1 cellular context compared by ENCODE assay signal in the genomic region with DNA sequence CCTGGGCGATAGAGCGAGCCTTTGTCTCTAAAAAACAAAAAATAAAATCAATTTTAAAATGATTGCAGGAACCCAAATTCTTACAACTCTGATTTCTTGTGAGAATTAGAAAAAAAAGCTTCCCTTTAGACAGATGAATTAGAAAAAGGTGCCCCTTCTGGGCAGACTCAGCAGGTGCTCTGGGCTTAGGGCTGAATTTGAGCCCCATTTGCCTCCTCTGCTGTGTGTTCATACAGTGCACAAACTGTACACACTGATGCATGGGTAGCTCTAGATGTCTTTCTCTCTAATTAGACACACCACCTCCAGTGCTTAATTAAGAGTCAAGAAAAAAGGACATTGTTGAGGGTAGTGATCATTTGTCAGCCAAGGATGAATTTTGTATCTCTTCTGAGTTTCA.
TF ChIP-seq lines count a peak whose summit lies in the region.

No MANE protein-coding gene starts in this region.

TF ChIP-seq in HepG2, 621 proteins besides CTCF, POLR2A, EP300 and RAD21:
- TF ChIP-seq ZFY (CRISPR knock-in tag; IDR thresholded peaks at IDR 0.05) (no peak), RBM39 (IDR thresholded peaks at IDR 0.05; ENCODE audit: low read depth, low read length, poor library complexity, severe bottlenecking) (no peak), ZNF558 (CRISPR knock-in tag; IDR thresholded peaks at IDR 0.05; ENCODE audit: borderline replicate concordance) (no peak), JUND (CRISPR knock-in tag; IDR thresholded peaks at IDR 0.05) (no peak), ZNF501 (CRISPR knock-in tag; IDR thresholded peaks at IDR 0.05) (no peak), KLF16 (CRISPR knock-in tag; IDR thresholded peaks at IDR 0.05) (no peak), NFATC3 (CRISPR knock-in tag; IDR thresholded peaks at IDR 0.05) (no peak), CBFB (CRISPR knock-in tag; IDR thresholded peaks at IDR 0.05) (no peak), ATRX (CRISPR knock-in tag; IDR thresholded peaks at IDR 0.05; ENCODE audit: borderline replicate concordance) (no peak), ZNF607 (CRISPR knock-in tag; IDR thresholded peaks at IDR 0.05; ENCODE audit: borderline replicate concordance) (no peak), NFIC (IDR thresholded peaks at IDR 0.05; ENCODE audit: low read length) (no peak), MAF1 (CRISPR knock-in tag; IDR thresholded peaks at IDR 0.05; ENCODE audit: borderline replicate concordance) (no peak), TBP (CRISPR knock-in tag; IDR thresholded peaks at IDR 0.05) (no peak)
- TF ChIP-seq, protein P1, sequence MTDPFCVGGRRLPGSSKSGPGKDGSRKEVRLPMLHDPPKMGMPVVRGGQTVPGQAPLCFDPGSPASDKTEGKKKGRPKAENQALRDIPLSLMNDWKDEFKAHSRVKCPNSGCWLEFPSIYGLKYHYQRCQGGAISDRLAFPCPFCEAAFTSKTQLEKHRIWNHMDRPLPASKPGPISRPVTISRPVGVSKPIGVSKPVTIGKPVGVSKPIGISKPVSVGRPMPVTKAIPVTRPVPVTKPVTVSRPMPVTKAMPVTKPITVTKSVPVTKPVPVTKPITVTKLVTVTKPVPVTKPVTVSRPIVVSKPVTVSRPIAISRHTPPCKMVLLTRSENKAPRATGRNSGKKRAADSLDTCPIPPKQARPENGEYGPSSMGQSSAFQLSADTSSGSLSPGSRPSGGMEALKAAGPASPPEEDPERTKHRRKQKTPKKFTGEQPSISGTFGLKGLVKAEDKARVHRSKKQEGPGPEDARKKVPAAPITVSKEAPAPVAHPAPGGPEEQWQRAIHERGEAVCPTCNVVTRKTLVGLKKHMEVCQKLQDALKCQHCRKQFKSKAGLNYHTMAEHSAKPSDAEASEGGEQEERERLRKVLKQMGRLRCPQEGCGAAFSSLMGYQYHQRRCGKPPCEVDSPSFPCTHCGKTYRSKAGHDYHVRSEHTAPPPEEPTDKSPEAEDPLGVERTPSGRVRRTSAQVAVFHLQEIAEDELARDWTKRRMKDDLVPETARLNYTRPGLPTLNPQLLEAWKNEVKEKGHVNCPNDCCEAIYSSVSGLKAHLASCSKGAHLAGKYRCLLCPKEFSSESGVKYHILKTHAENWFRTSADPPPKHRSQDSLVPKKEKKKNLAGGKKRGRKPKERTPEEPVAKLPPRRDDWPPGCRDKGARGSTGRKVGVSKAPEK (CRISPR knock-in tag; IDR thresholded peaks at IDR 0.05; ENCODE audit: borderline replicate concordance): no peak
- TF ChIP-seq, protein P2, sequence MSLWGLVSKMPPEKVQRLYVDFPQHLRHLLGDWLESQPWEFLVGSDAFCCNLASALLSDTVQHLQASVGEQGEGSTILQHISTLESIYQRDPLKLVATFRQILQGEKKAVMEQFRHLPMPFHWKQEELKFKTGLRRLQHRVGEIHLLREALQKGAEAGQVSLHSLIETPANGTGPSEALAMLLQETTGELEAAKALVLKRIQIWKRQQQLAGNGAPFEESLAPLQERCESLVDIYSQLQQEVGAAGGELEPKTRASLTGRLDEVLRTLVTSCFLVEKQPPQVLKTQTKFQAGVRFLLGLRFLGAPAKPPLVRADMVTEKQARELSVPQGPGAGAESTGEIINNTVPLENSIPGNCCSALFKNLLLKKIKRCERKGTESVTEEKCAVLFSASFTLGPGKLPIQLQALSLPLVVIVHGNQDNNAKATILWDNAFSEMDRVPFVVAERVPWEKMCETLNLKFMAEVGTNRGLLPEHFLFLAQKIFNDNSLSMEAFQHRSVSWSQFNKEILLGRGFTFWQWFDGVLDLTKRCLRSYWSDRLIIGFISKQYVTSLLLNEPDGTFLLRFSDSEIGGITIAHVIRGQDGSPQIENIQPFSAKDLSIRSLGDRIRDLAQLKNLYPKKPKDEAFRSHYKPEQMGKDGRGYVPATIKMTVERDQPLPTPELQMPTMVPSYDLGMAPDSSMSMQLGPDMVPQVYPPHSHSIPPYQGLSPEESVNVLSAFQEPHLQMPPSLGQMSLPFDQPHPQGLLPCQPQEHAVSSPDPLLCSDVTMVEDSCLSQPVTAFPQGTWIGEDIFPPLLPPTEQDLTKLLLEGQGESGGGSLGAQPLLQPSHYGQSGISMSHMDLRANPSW (CRISPR knock-in tag; IDR thresholded peaks at IDR 0.05; ENCODE audit: borderline replicate concordance): no peak
- TF ChIP-seq, protein P3, sequence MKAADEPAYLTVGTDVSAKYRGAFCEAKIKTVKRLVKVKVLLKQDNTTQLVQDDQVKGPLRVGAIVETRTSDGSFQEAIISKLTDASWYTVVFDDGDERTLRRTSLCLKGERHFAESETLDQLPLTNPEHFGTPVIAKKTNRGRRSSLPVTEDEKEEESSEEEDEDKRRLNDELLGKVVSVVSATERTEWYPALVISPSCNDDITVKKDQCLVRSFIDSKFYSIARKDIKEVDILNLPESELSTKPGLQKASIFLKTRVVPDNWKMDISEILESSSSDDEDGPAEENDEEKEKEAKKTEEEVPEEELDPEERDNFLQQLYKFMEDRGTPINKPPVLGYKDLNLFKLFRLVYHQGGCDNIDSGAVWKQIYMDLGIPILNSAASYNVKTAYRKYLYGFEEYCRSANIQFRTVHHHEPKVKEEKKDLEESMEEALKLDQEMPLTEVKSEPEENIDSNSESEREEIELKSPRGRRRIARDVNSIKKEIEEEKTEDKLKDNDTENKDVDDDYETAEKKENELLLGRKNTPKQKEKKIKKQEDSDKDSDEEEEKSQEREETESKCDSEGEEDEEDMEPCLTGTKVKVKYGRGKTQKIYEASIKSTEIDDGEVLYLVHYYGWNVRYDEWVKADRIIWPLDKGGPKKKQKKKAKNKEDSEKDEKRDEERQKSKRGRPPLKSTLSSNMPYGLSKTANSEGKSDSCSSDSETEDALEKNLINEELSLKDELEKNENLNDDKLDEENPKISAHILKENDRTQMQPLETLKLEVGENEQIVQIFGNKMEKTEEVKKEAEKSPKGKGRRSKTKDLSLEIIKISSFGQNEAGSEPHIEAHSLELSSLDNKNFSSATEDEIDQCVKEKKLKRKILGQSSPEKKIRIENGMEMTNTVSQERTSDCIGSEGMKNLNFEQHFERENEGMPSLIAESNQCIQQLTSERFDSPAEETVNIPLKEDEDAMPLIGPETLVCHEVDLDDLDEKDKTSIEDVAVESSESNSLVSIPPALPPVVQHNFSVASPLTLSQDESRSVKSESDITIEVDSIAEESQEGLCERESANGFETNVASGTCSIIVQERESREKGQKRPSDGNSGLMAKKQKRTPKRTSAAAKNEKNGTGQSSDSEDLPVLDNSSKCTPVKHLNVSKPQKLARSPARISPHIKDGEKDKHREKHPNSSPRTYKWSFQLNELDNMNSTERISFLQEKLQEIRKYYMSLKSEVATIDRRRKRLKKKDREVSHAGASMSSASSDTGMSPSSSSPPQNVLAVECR (CRISPR knock-in tag; IDR thresholded peaks at IDR 0.05; ENCODE audit: borderline replicate concordance): no peak
